In genomic region chr1:118871510-118872240, GRCh38 we compare ENCODE assay signal across 17 cellular contexts.
DNase-seq lines count a peak whose midpoint lies in the region; ATAC-seq and TF ChIP-seq lines count a peak whose summit lies in the region.
"Had no signal": no experiment of that assay in that cellular context is flagged by ENCODE, and none has a peak within 500 bp of the region (broad histone marks: within the 10 kb centered on the region; RNA-seq: fewer than 3 reads in every experiment).

No MANE protein-coding gene starts in this region.

- intact Hi-C loops in PC-3 (cut with micrococcal nuclease), result no loop called here
- intact Hi-C loops in posterior vena cava (cut with DNase I), result no loop called here

- no peaks in the 10 kb centered on the region for H3K36me3 Mint-ChIP-seq in H9 (ENCODE audit: insufficient read depth in 1 of 3, low read depth in 3 of 3)
- H3K36me3 Mint-ChIP-seq: CD8-positive, alpha-beta memory T cell had no signal

- no TSS peak for BruUV-seq in PC-3 (replicated peaks; lab: Mats Ljungman, UMichigan)

- H2BK120ac ChIP-seq in mesendoderm (ENCODE audit: low read depth, low read length) (no peak overlapping the region), H9 (ENCODE audit: low read depth, low read length, poor library complexity, severe bottlenecking) (no peak overlapping the region)

- H3K4me1 ChIP-seq in PC-3 (ENCODE audit: insufficient read depth, low read length) (no peaks in the 10 kb centered on the region), mesendoderm (ENCODE audit: control insufficient read depth, low read depth, low read length) (no peaks in the 10 kb centered on the region), H9 (ENCODE audit: insufficient read depth, low read length) (no peaks in the 10 kb centered on the region)
- H3K4me1 ChIP-seq: HAP-1 had no signal

- H3K4me2 ChIP-seq in PC-3 (ENCODE audit: low read length) (no peak overlapping the region), mesendoderm (ENCODE audit: low read length) (no peak overlapping the region), H9 (ENCODE audit: insufficient read depth, insufficient read length, low read length) (no peak overlapping the region)

- CTCF ChIA-PET in PC-3 (lab: Charles Lee), result no interaction called here

- H3K14ac ChIP-seq in H9 (ENCODE audit: insufficient read depth, low read length), result no peak overlapping the region

- ATAC-seq in PC-3 (no peak), GM21529 (IDR thresholded peaks at IDR 0.05; ENCODE audit: unreplicated experiment) (no peak)
- ATAC-seq: Right ventricle myocardium inferior had no signal

- no peaks in the 10 kb centered on the region; a peak in 1 of 5 replicates for H3K9me3 Mint-ChIP-seq in H9

- H3K79me1 ChIP-seq in mesendoderm (ENCODE audit: low read length) (no peaks in the 10 kb centered on the region), H9 (ENCODE audit: insufficient read depth, low read depth, low read length, poor library complexity, severe bottlenecking) (no peaks in the 10 kb centered on the region)

- H4K5ac ChIP-seq in mesendoderm (ENCODE audit: low read length), result no peak overlapping the region
- H4K5ac ChIP-seq in H9 (ENCODE audit: insufficient read length, low read depth, low read length), result no peak overlapping the region

- H3K56ac ChIP-seq in mesendoderm (ENCODE audit: low read length), result no peak overlapping the region
- no peak overlapping the region for H3K56ac ChIP-seq in H9 (ENCODE audit: insufficient read length, low read depth, low read length)

- H3K23me2 ChIP-seq in H9 (ENCODE audit: insufficient read length, low read depth, low read length, poor library complexity, severe bottlenecking), result no peaks in the 10 kb centered on the region

- no peak overlapping the region for H4K91ac ChIP-seq in H9 (ENCODE audit: insufficient read length, low read depth, low read length)

- no peak overlapping the region for H2BK12ac ChIP-seq in H9 (ENCODE audit: insufficient read length, low read depth, low read length)

- H3K18ac ChIP-seq in mesendoderm (ENCODE audit: low read length) (no peak overlapping the region), H9 (ENCODE audit: insufficient read length, low read depth, low read length) (no peak overlapping the region)

- H3K4ac ChIP-seq in mesendoderm (ENCODE audit: low read depth, low read length), result no peak overlapping the region
- H3K4ac ChIP-seq in H9 (ENCODE audit: low read depth, low read length), result no peak overlapping the region

- H3K79me2 ChIP-seq in PC-3 (ENCODE audit: low read length) (no peaks in the 10 kb centered on the region), mesendoderm (ENCODE audit: control insufficient read depth, insufficient read depth, low read length) (no peaks in the 10 kb centered on the region), H9 (ENCODE audit: insufficient read depth, low read length) (no peaks in the 10 kb centered on the region)

- no peaks in the 10 kb centered on the region for H4K20me1 ChIP-seq in PC-3 (ENCODE audit: low read length)
- H4K20me1 ChIP-seq in H9 (ENCODE audit: control insufficient read depth, insufficient read depth, insufficient read length), result no peaks in the 10 kb centered on the region

- POLR2A ChIA-PET in PC-3 (lab: Charles Lee; ENCODE audit: unreplicated experiment), result no interaction called here

- no peak overlapping the region for H3K4me3 Mint-ChIP-seq in H9
- H3K4me3 Mint-ChIP-seq: CD8-positive, alpha-beta memory T cell had no signal

- no peak overlapping the region for H2BK20ac ChIP-seq in H9 (ENCODE audit: low read depth, low read length, poor library complexity, severe bottlenecking)

- H3K9me3 ChIP-seq in PC-3 (ENCODE audit: low read length) (no peaks in the 10 kb centered on the region), H9 (ENCODE audit: control insufficient read depth, low read depth, low read length) (no peaks in the 10 kb centered on the region)
- H3K9me3 ChIP-seq: HAP-1 had no signal

- H3K4me3 ChIP-seq in PC-3 (ENCODE audit: low read length), result no peak overlapping the region
- H3K4me3 ChIP-seq in mesendoderm (ENCODE audit: low read length), result no peak overlapping the region
- H3K4me3 ChIP-seq: HAP-1, SK-N-MC had no signal

- H3K27me3 Mint-ChIP-seq in H9 (ENCODE audit: low read depth), result no peaks in the 10 kb centered on the region
- H3K27me3 Mint-ChIP-seq: CD8-positive, alpha-beta memory T cell had no signal

- no CpG with 5 or more reads among the region's 9 CpGs for WGBS in mesendoderm (ENCODE audit: extremely low coverage, insufficient coverage, low lambda C conversion rate)
- no CpG with 5 or more reads among the region's 9 CpGs for WGBS in H9 (ENCODE audit: extremely low coverage, insufficient read length, low lambda C conversion rate)

- no peak overlapping the region for H3T11ph ChIP-seq in H9 (ENCODE audit: low read length)

- no peak overlapping the region for H2AFZ ChIP-seq in PC-3 (ENCODE audit: low read length)
- H2AFZ ChIP-seq in H9 (ENCODE audit: low read length), result no peak overlapping the region

- H3K36me3 ChIP-seq in PC-3 (ENCODE audit: low read depth, low read length) (no peaks in the 10 kb centered on the region), mesendoderm (ENCODE audit: control insufficient read depth, insufficient read depth, low read length) (no peaks in the 10 kb centered on the region)
- H3K36me3 ChIP-seq: HAP-1 had no signal

- no peaks in the 10 kb centered on the region for H3K4me1 Mint-ChIP-seq in H9
- H3K4me1 Mint-ChIP-seq: CD8-positive, alpha-beta memory T cell had no signal

- no peak overlapping the region for H3K27ac ChIP-seq in PC-3 (ENCODE audit: low read length)
- no peak overlapping the region for H3K27ac ChIP-seq in mesendoderm (ENCODE audit: low read depth, low read length)
- H3K27ac ChIP-seq in H9 (ENCODE audit: insufficient read length, low read depth, low read length), result no peak overlapping the region
- H3K27ac ChIP-seq: SK-N-MC had no signal

- no peak overlapping the region for H3K9ac ChIP-seq in PC-3 (ENCODE audit: low read length)
- no peak overlapping the region for H3K9ac ChIP-seq in mesendoderm (ENCODE audit: low read length)
- H3K9ac ChIP-seq in H9 (ENCODE audit: extremely low read depth, insufficient read length, low read length), result no peak overlapping the region

- H4K8ac ChIP-seq in mesendoderm (ENCODE audit: low read depth, low read length) (no peak overlapping the region), H9 (replicated peaks; ENCODE audit: insufficient read length, low read depth, low read length) (no peak overlapping the region)

- peak; percentile 56 for DNase-seq in D341Med (ENCODE audit: low spot score)
- DNase-seq in M059J (ENCODE audit: low read depth), result peak; percentile 35
- peak; percentile 22 for DNase-seq in PC-3
- peak; percentile 44 for DNase-seq in mesendoderm
- DNase-seq in posterior vena cava (ENCODE audit: low spot score), result no peak
- DNase-seq in H9, result no peak
- DNase-seq: ACHN; C1 segment of cervical spinal cord; CD8-positive, alpha-beta memory T cell; DMS79 treated with DMSO at 0.1 percent for 48 hours; KG1; NCI-H187; NK-92 treated with Interleukin-12 subunit alpha and Interleukin-12 subunit beta, amount 100 ng/mL, for 24 hours had no signal

- H3K27me3 ChIP-seq in PC-3 (ENCODE audit: low read length) (peaks cover 35% of the 10 kb centered on the region; the same call in 1 of the 2 replicates), mesendoderm (ENCODE audit: insufficient read depth, low read length, poor library complexity) (no peaks in the 10 kb centered on the region), H9 (ENCODE audit: insufficient read depth, low read length) (no peaks in the 10 kb centered on the region)

- H2AK5ac ChIP-seq in mesendoderm (ENCODE audit: low read length), result no peak overlapping the region
- no peak overlapping the region for H2AK5ac ChIP-seq in H9 (ENCODE audit: insufficient read length, low read length)

- no peak overlapping the region for H2BK15ac ChIP-seq in mesendoderm (replicated peaks; ENCODE audit: low read depth)
- no peak overlapping the region for H2BK15ac ChIP-seq in H9 (ENCODE audit: low read depth, low read length)

- H3K23ac ChIP-seq in mesendoderm (ENCODE audit: low read length), result no peak overlapping the region
- H3K23ac ChIP-seq in H9 (ENCODE audit: insufficient read length, low read depth, low read length), result no peak overlapping the region

- TF ChIP-seq CTCF in PC-3 (conservative IDR thresholded peaks at IDR 0.05; ENCODE audit: low read depth, low read length) (no peak), H9 (conservative IDR thresholded peaks at IDR 0.05) (no peak)

- peak overlapping the region in 1 of 3 experiments; percentile 40; a peak in 1 of 7 replicates for H3K27ac Mint-ChIP-seq in H9
- H3K27ac Mint-ChIP-seq: CD8-positive, alpha-beta memory T cell had no signal

- H2BK5ac ChIP-seq in mesendoderm (ENCODE audit: low read length) (no peak overlapping the region), H9 (ENCODE audit: insufficient read length, low read length) (no peak overlapping the region)

- no peaks in the 10 kb centered on the region for H3K9me2 ChIP-seq in PC-3 (replicated peaks; ENCODE audit: low read length)

- H3F3A ChIP-seq in PC-3 (ENCODE audit: low read length, unreplicated experiment), result no peaks in the 10 kb centered on the region

Comparison
In these comparisons a context has a peak if more than half of its experiments do, and no peak if none do; other contexts are left out.
1. DNase-seq: peak in D341Med (single experiment), M059J (single experiment), PC-3 (single experiment) and mesendoderm (single experiment); none in posterior vena cava (single experiment) and H9 (single experiment).